In genomic region chr14:25220514-25220913, GRCh38 we compare ENCODE assay signal across 7 cellular contexts.
"Had no signal": no experiment of that assay in that cellular context is flagged by ENCODE, and none has a peak within 500 bp of the region (broad histone marks: within the 10 kb centered on the region; RNA-seq: fewer than 3 reads in every experiment).

No MANE protein-coding gene starts in this region.

- H3K27ac ChIP-seq: HL-60 had no signal

- H3K4me3 ChIP-seq: K562 had no signal

- FAIRE-seq: HepG2, HTR-8/SVneo, K562 had no signal

- DNase-seq: IMR-90, KBM-7, KG1 had no signal

- ATAC-seq: HepG2, K562 had no signal
